ENCODE assay signal across 23 cellular contexts in genomic region chrX:154349979-154350378, GRCh38. TPM values are rescaled to one million over a fixed set of nuclear protein-coding genes. Genes with fewer than 3 reads are reported as not detected.
DNase-seq lines count a peak whose midpoint lies in the region; ATAC-seq and TF ChIP-seq lines count a peak whose summit lies in the region.
"Had no signal": no experiment of that assay in that cellular context is flagged by ENCODE, and none has a peak within 500 bp of the region (broad histone marks: within the 10 kb centered on the region; RNA-seq: fewer than 3 reads in every experiment).

No MANE protein-coding gene starts in this region.

- H3K36me3 Mint-ChIP-seq in activated T-cell treated with anti-CD3 and anti-CD28 coated beads, Interleukin-2, amount 50 U/mL, for 24 hours (ENCODE audit: low read depth) = peaks cover 68% of the 10 kb centered on the region
- H3K36me3 Mint-ChIP-seq in activated T-cell treated with anti-CD3 and anti-CD28 coated beads, Interleukin-2, amount 50 U/mL, for 4 hours (ENCODE audit: insufficient read depth) = peaks cover 2% of the 10 kb centered on the region
- peaks cover 49% of the 10 kb centered on the region for H3K36me3 Mint-ChIP-seq in CD8-positive, alpha-beta T cell
- no peaks in the 10 kb centered on the region for H3K36me3 Mint-ChIP-seq in T-helper 17 cell (ENCODE audit: low read depth)
- H3K36me3 Mint-ChIP-seq in naive thymus-derived CD4-positive, alpha-beta T cell = peaks cover 0 to 3% (median 0%) of the 10 kb centered on the region in 5 donors

- H3K4me1 Mint-ChIP-seq in activated T-cell treated with anti-CD3 and anti-CD28 coated beads, Interleukin-2, amount 50 U/mL, for 24 hours (ENCODE audit: low read depth) = peaks cover 64% of the 10 kb centered on the region
- H3K4me1 Mint-ChIP-seq in activated T-cell treated with anti-CD3 and anti-CD28 coated beads, Interleukin-2, amount 50 U/mL, for 4 hours (ENCODE audit: low read depth) = peaks cover 39% of the 10 kb centered on the region
- H3K4me1 Mint-ChIP-seq in CD8-positive, alpha-beta T cell (ENCODE audit: low read depth) = peaks cover 42% of the 10 kb centered on the region
- H3K4me1 Mint-ChIP-seq in T-helper 17 cell = peaks cover 21% of the 10 kb centered on the region
- H3K4me1 Mint-ChIP-seq in naive thymus-derived CD4-positive, alpha-beta T cell = peaks cover 12 to 41% (median 25%) of the 10 kb centered on the region in 7 donors

- no peaks in the 10 kb centered on the region for H3K27me3 ChIP-seq in CD8-positive, alpha-beta T cell (ENCODE audit: insufficient read depth, low read length)
- no peaks in the 10 kb centered on the region for H3K27me3 ChIP-seq in naive thymus-derived CD4-positive, alpha-beta T cell (ENCODE audit: control insufficient read depth in 2 of 2, insufficient read depth in 2 of 2, low read length in 2 of 2)
- H3K27me3 ChIP-seq: suprapubic skin had no signal

- no peak for ATAC-seq in activated T-cell treated with anti-CD3 and anti-CD28 coated beads, Interleukin-2, amount 50 U/mL, for 4 hours
- ATAC-seq in CD8-positive, alpha-beta T cell = no peak
- ATAC-seq in T-helper 17 cell (no peak), GM18520 (IDR thresholded peaks at IDR 0.05; ENCODE audit: unreplicated experiment) (no peak), GM21723 (IDR thresholded peaks at IDR 0.05; ENCODE audit: unreplicated experiment) (no peak)
- no peak for ATAC-seq in naive thymus-derived CD4-positive, alpha-beta T cell
- ATAC-seq: psoas muscle had no signal

- H3K9me3 Mint-ChIP-seq in activated T-cell treated with anti-CD3 and anti-CD28 coated beads, Interleukin-2, amount 50 U/mL, for 24 hours = no peaks in the 10 kb centered on the region
- H3K9me3 Mint-ChIP-seq in activated T-cell treated with anti-CD3 and anti-CD28 coated beads, Interleukin-2, amount 50 U/mL, for 4 hours = no peaks in the 10 kb centered on the region
- no peaks in the 10 kb centered on the region for H3K9me3 Mint-ChIP-seq in CD8-positive, alpha-beta T cell
- H3K9me3 Mint-ChIP-seq in naive thymus-derived CD4-positive, alpha-beta T cell = no peaks in the 10 kb centered on the region
- H3K9me3 Mint-ChIP-seq: activated naive CD8-positive, alpha-beta T cell treated with anti-CD3 and anti-CD28 coated beads, Interleukin-2, amount 10 ng/mL, durations not matched to agents 7 days and 5 days; dendritic cell treated with granulocyte-macrophage colony-stimulating factor and Interleukin-4, amounts not matched to agents 40 ng/mL and 50 ng/mL, for 4 days; neural crest cell had no signal

- TF ChIP-seq CTCF in CD8-positive, alpha-beta T cell (IDR thresholded peaks at IDR 0.05) = no peak

- POLR2A ChIA-PET in CD8-positive, alpha-beta T cell (lab: Charles Lee) = interaction anchor here (0.6 to 1.3 kb wide), 5 partner anchors 16 to 21 kb away, joined by 3 to 7 read pairs (median 3); no protein-coding TSS in a partner anchor
- POLR2A ChIA-PET in naive thymus-derived CD4-positive, alpha-beta T cell (lab: Charles Lee) = interaction anchor here (0.9 to 5.8 kb wide), 5 partner anchors 12 to 30 kb away, joined by 3 to 45 read pairs (median 8); no protein-coding TSS in a partner anchor

- no peaks in the 10 kb centered on the region for H3K9me3 ChIP-seq in CD8-positive, alpha-beta T cell (ENCODE audit: low read length)
- H3K9me3 ChIP-seq in T-helper 17 cell (ENCODE audit: control insufficient read depth, low read length, poor library complexity, severe bottlenecking) = no peaks in the 10 kb centered on the region
- H3K9me3 ChIP-seq in naive thymus-derived CD4-positive, alpha-beta T cell (ENCODE audit: control insufficient read depth in 2 of 3, low read length in 3 of 3) = no peaks in the 10 kb centered on the region
- H3K9me3 ChIP-seq: psoas muscle, suprapubic skin had no signal

- H3K36me3 ChIP-seq in CD8-positive, alpha-beta T cell (ENCODE audit: insufficient read depth, low read length) = peaks cover 42% of the 10 kb centered on the region
- H3K36me3 ChIP-seq in naive thymus-derived CD4-positive, alpha-beta T cell (ENCODE audit: control insufficient read depth in 2 of 3, insufficient read depth in 3 of 3, low read length in 3 of 3) = peaks cover 5 to 66% (median 8%) of the 10 kb centered on the region in 3 experiments

- peak overlapping the region; percentile 63 for H3K27ac Mint-ChIP-seq in activated T-cell treated with anti-CD3 and anti-CD28 coated beads, Interleukin-2, amount 50 U/mL, for 24 hours
- H3K27ac Mint-ChIP-seq in CD8-positive, alpha-beta T cell = peak overlapping the region; percentile 87
- peak overlapping the region; percentile 84 for H3K27ac Mint-ChIP-seq in T-helper 17 cell
- H3K27ac Mint-ChIP-seq in naive thymus-derived CD4-positive, alpha-beta T cell = peak overlapping the region in 5 of 9 donors; percentile 26 to 88 (median 51)
- H3K27ac Mint-ChIP-seq: activated naive CD8-positive, alpha-beta T cell treated with anti-CD3 and anti-CD28 coated beads, Interleukin-2, amount 10 ng/mL, durations not matched to agents 7 days and 5 days; brain had no signal

- H3K27me3 Mint-ChIP-seq in activated T-cell treated with anti-CD3 and anti-CD28 coated beads, Interleukin-2, amount 50 U/mL, for 24 hours = no peaks in the 10 kb centered on the region
- H3K27me3 Mint-ChIP-seq in activated T-cell treated with anti-CD3 and anti-CD28 coated beads, Interleukin-2, amount 50 U/mL, for 4 hours (ENCODE audit: low read depth) = no peaks in the 10 kb centered on the region
- no peaks in the 10 kb centered on the region for H3K27me3 Mint-ChIP-seq in CD8-positive, alpha-beta T cell (ENCODE audit: low read depth)
- H3K27me3 Mint-ChIP-seq in T-helper 17 cell = no peaks in the 10 kb centered on the region
- no peaks in the 10 kb centered on the region for H3K27me3 Mint-ChIP-seq in naive thymus-derived CD4-positive, alpha-beta T cell
- H3K27me3 Mint-ChIP-seq: activated naive CD8-positive, alpha-beta T cell treated with anti-CD3 and anti-CD28 coated beads, Interleukin-2, amount 10 ng/mL, durations not matched to agents 7 days and 5 days; brain; dendritic cell treated with granulocyte-macrophage colony-stimulating factor and Interleukin-4, amounts not matched to agents 40 ng/mL and 50 ng/mL, for 4 days had no signal

- H3K4me3 Mint-ChIP-seq in activated T-cell treated with anti-CD3 and anti-CD28 coated beads, Interleukin-2, amount 50 U/mL, for 24 hours = no peak overlapping the region
- no peak overlapping the region for H3K4me3 Mint-ChIP-seq in activated T-cell treated with anti-CD3 and anti-CD28 coated beads, Interleukin-2, amount 50 U/mL, for 4 hours
- no peak overlapping the region for H3K4me3 Mint-ChIP-seq in CD8-positive, alpha-beta T cell
- peak overlapping the region; percentile 5 for H3K4me3 Mint-ChIP-seq in T-helper 17 cell
- H3K4me3 Mint-ChIP-seq in naive thymus-derived CD4-positive, alpha-beta T cell = no peak overlapping the region
- H3K4me3 Mint-ChIP-seq: activated naive CD8-positive, alpha-beta T cell treated with anti-CD3 and anti-CD28 coated beads, Interleukin-2, amount 10 ng/mL, durations not matched to agents 7 days and 5 days; brain; dendritic cell treated with granulocyte-macrophage colony-stimulating factor and Interleukin-4, amounts not matched to agents 40 ng/mL and 50 ng/mL, for 4 days had no signal

- H3K4me1 ChIP-seq in CD8-positive, alpha-beta T cell (ENCODE audit: insufficient read depth, low read length) = peaks cover 80% of the 10 kb centered on the region
- H3K4me1 ChIP-seq in naive thymus-derived CD4-positive, alpha-beta T cell (ENCODE audit: control insufficient read depth in 2 of 2, insufficient read depth in 2 of 2, low read length in 2 of 2) = peaks cover 33 to 74% of the 10 kb centered on the region in 2 donors
- H3K4me1 ChIP-seq: psoas muscle had no signal

- intact Hi-C loops in CD8-positive, alpha-beta T cell (cut with DNase I, micrococcal nuclease) = no loop called here
- intact Hi-C loops in naive thymus-derived CD4-positive, alpha-beta T cell (cut with micrococcal nuclease) = no loop called here

- H3K27ac ChIP-seq in CD8-positive, alpha-beta T cell (ENCODE audit: low read depth, low read length) = no peak overlapping the region
- peak overlapping the region; percentile 66 for H3K27ac ChIP-seq in naive thymus-derived CD4-positive, alpha-beta T cell (ENCODE audit: low read depth, low read length)
- H3K27ac ChIP-seq: C4-2B, psoas muscle, suprapubic skin had no signal

- no peak overlapping the region for H3K4me3 ChIP-seq in CD8-positive, alpha-beta T cell (ENCODE audit: low read depth, low read length)
- no peak overlapping the region for H3K4me3 ChIP-seq in naive thymus-derived CD4-positive, alpha-beta T cell (ENCODE audit: low read length)
- H3K4me3 ChIP-seq: psoas muscle, suprapubic skin had no signal

- no peak for DNase-seq in activated T-cell treated with anti-CD3 and anti-CD28 coated beads, Interleukin-2, amount 50 U/mL, for 24 hours
- no peak for DNase-seq in activated T-cell treated with anti-CD3 and anti-CD28 coated beads, Interleukin-2, amount 50 U/mL, for 4 hours
- peak in 1 of 7 experiments; percentile 20 for DNase-seq in CD8-positive, alpha-beta T cell
- peak in 1 of 3 donors; percentile 5 for DNase-seq in T-helper 17 cell
- no peak for DNase-seq in naive thymus-derived CD4-positive, alpha-beta T cell
- no peak for DNase-seq in GM19238 (ENCODE audit: insufficient read length, low spot score)
- DNase-seq: ACHN; activated naive CD8-positive, alpha-beta T cell treated with anti-CD3 and anti-CD28 coated beads, Interleukin-2, amount 10 ng/mL, durations not matched to agents 7 days and 5 days; NCI-H1092 treated with DMSO at 0.1 percent for 48 hours; NCI-H2081 treated with DMSO at 0.1 percent for 48 hours; NCI-H510A; RPMI8226 had no signal

- CTCF ChIA-PET in CD8-positive, alpha-beta T cell (lab: Charles Lee) = interaction anchor here (1.6 kb wide), 1 partner anchor 18 kb away, joined by 3 read pairs; no protein-coding TSS in a partner anchor
- CTCF ChIA-PET in naive thymus-derived CD4-positive, alpha-beta T cell (lab: Charles Lee) = no interaction called here

RNA-seq across cellular contexts. Expression of gene FLNA, which starts 24.5 kb away (rescaled TPM):
- 100 to 1,000 TPM; 765 to 924 (median 866) TPM for total RNA-seq in activated T-cell treated with anti-CD3 and anti-CD28 coated beads, Interleukin-2, amount 50 U/mL, for 4 hours
- total RNA-seq in CD8-positive, alpha-beta T cell = 1,000 to 10,000 TPM; 1,274 to 1,333 TPM
- total RNA-seq in T-helper 17 cell = 1,000 to 10,000 TPM; 1,780 to 2,536 TPM
- 1,000 to 10,000 TPM in 2 of 5 experiments, 100 to 1,000 TPM in 3; 440 to 1,423 (median 604) TPM for total RNA-seq in naive thymus-derived CD4-positive, alpha-beta T cell
- polyA plus RNA-seq in naive thymus-derived CD4-positive, alpha-beta T cell = 100 to 1,000 TPM in 1 of 2 donors, 10 to 100 TPM in 1; 96.0 to 333 TPM

RNA-seq across cellular contexts. Expression of gene EMD, which starts 29.1 kb away (rescaled TPM):
- 100 to 1,000 TPM; 107 to 113 (median 111) TPM for total RNA-seq in activated T-cell treated with anti-CD3 and anti-CD28 coated beads, Interleukin-2, amount 50 U/mL, for 4 hours
- total RNA-seq in CD8-positive, alpha-beta T cell = 100 to 1,000 TPM; 176 TPM
- total RNA-seq in T-helper 17 cell = 100 to 1,000 TPM; 121 to 132 TPM
- total RNA-seq in naive thymus-derived CD4-positive, alpha-beta T cell = 100 to 1,000 TPM in 2 of 5 experiments, 10 to 100 TPM in 3; 53.5 to 141 (median 89.9) TPM
- 10 to 100 TPM; 31.5 to 34.6 TPM for polyA plus RNA-seq in naive thymus-derived CD4-positive, alpha-beta T cell

RNA-seq across cellular contexts. Expression of gene RPL10, which starts 48.2 kb away (rescaled TPM):
- total RNA-seq in activated T-cell treated with anti-CD3 and anti-CD28 coated beads, Interleukin-2, amount 50 U/mL, for 4 hours = 1,000 to 10,000 TPM; 3,297 to 3,503 (median 3,452) TPM
- 1,000 to 10,000 TPM; 6,105 to 6,263 TPM for total RNA-seq in CD8-positive, alpha-beta T cell
- total RNA-seq in T-helper 17 cell = 1,000 to 10,000 TPM; 4,596 to 4,820 TPM
- total RNA-seq in naive thymus-derived CD4-positive, alpha-beta T cell = 1,000 to 10,000 TPM; 2,926 to 5,130 (median 5,063) TPM
- 1,000 to 10,000 TPM; 6,302 to 7,439 TPM for polyA plus RNA-seq in naive thymus-derived CD4-positive, alpha-beta T cell

RNA-seq across cellular contexts. Expression of gene TKTL1, which starts 54.4 kb away (rescaled TPM):
- not detected for total RNA-seq in activated T-cell treated with anti-CD3 and anti-CD28 coated beads, Interleukin-2, amount 50 U/mL, for 4 hours
- total RNA-seq in CD8-positive, alpha-beta T cell = 1 to 10 TPM in 1 of 2 experiments, under 1 TPM in 1; 1.00 to 1.3 TPM
- total RNA-seq in T-helper 17 cell = 1 to 10 TPM; 3.0 to 4.2 TPM
- total RNA-seq in naive thymus-derived CD4-positive, alpha-beta T cell = 1 to 10 TPM in 4 of 5 experiments, under 1 TPM in 1; 0.58 to 4.7 (median 3.2) TPM
- 10 to 100 TPM; 35.7 to 47.7 TPM for polyA plus RNA-seq in naive thymus-derived CD4-positive, alpha-beta T cell
- total RNA-seq: endothelial cell of umbilical vein, kidney epithelial cell had no signal

RNA-seq across cellular contexts. Expression of gene TEX28, which starts 55.1 kb away (rescaled TPM):
- not detected for total RNA-seq in activated T-cell treated with anti-CD3 and anti-CD28 coated beads, Interleukin-2, amount 50 U/mL, for 4 hours
- total RNA-seq in CD8-positive, alpha-beta T cell = not detected
- total RNA-seq in T-helper 17 cell = not detected
- total RNA-seq in naive thymus-derived CD4-positive, alpha-beta T cell = not detected
- polyA plus RNA-seq in naive thymus-derived CD4-positive, alpha-beta T cell = not detected
- total RNA-seq: activated naive CD8-positive, alpha-beta T cell treated with anti-CD3 and anti-CD28 coated beads, Interleukin-2, amount 10 ng/mL, durations not matched to agents 7 days and 5 days; endothelial cell of umbilical vein; kidney epithelial cell; mesenteric fat pad; neural crest cell; psoas muscle had no signal
- polyA plus RNA-seq: endothelial cell of umbilical vein, psoas muscle had no signal
